ENCODE assay signal across 1 cellular context in genomic region chr5:76378355-76378754, GRCh38.
TF ChIP-seq lines count a peak whose summit lies in the region.

No MANE protein-coding gene starts in this region.

TF ChIP-seq in HEK293, 187 proteins besides CTCF, POLR2A, EP300 and RAD21 (continued from another document):
- TF ChIP-seq, protein P1, sequence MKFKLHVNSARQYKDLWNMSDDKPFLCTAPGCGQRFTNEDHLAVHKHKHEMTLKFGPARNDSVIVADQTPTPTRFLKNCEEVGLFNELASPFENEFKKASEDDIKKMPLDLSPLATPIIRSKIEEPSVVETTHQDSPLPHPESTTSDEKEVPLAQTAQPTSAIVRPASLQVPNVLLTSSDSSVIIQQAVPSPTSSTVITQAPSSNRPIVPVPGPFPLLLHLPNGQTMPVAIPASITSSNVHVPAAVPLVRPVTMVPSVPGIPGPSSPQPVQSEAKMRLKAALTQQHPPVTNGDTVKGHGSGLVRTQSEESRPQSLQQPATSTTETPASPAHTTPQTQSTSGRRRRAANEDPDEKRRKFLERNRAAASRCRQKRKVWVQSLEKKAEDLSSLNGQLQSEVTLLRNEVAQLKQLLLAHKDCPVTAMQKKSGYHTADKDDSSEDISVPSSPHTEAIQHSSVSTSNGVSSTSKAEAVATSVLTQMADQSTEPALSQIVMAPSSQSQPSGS (tag by site-specific recombination; IDR thresholded peaks at IDR 0.05; ENCODE audit: low read depth), result peak; percentile 75
- TF ChIP-seq ZNF132 (tag by site-specific recombination; IDR thresholded peaks at IDR 0.05; ENCODE audit: borderline replicate concordance) (no peak), SCRT2 (tag by site-specific recombination; IDR thresholded peaks at IDR 0.05) (no peak), ZNF670 (tag by site-specific recombination; IDR thresholded peaks at IDR 0.05; ENCODE audit: low read depth) (no peak), ZNF292 (tag by site-specific recombination; IDR thresholded peaks at IDR 0.05; ENCODE audit: borderline replicate concordance, low read depth) (no peak), ZNF747 (tag by site-specific recombination; IDR thresholded peaks at IDR 0.05) (no peak)
- TF ChIP-seq, protein P2, sequence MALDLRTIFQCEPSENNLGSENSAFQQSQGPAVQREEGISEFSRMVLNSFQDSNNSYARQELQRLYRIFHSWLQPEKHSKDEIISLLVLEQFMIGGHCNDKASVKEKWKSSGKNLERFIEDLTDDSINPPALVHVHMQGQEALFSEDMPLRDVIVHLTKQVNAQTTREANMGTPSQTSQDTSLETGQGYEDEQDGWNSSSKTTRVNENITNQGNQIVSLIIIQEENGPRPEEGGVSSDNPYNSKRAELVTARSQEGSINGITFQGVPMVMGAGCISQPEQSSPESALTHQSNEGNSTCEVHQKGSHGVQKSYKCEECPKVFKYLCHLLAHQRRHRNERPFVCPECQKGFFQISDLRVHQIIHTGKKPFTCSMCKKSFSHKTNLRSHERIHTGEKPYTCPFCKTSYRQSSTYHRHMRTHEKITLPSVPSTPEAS (tag by site-specific recombination; IDR thresholded peaks at IDR 0.05), result no peak
